9 cellular contexts compared by ENCODE assay signal in genomic region chr1:67687649-67688048, GRCh38. TPM values are rescaled to one million over a fixed set of nuclear protein-coding genes. Genes with fewer than 3 reads are reported as not detected.
DNase-seq lines count a peak whose midpoint lies in the region; ATAC-seq and TF ChIP-seq lines count a peak whose summit lies in the region.
"Had no signal": no experiment of that assay in that cellular context is flagged by ENCODE, and none has a peak within 500 bp of the region (broad histone marks: within the 10 kb centered on the region; RNA-seq: fewer than 3 reads in every experiment).

No MANE protein-coding gene starts in this region.

- no peak overlapping the region for H2AK5ac ChIP-seq in trophoblast cell (ENCODE audit: low read length)

- no peak overlapping the region for H4K12ac ChIP-seq in trophoblast cell (ENCODE audit: low read depth, low read length)

- H3K27ac Mint-ChIP-seq in chondrocyte (ENCODE audit: unreplicated experiment) = peak overlapping the region; percentile 99

- no peak overlapping the region for H2BK12ac ChIP-seq in trophoblast cell (ENCODE audit: low read length)

- H3K9me3 ChIP-seq in trophoblast cell (ENCODE audit: insufficient read depth, low read depth, low read length) = no peaks in the 10 kb centered on the region

- ATAC-seq in GM18505 (IDR thresholded peaks at IDR 0.05; ENCODE audit: unreplicated experiment) = no peak

- H4K91ac ChIP-seq in trophoblast cell (ENCODE audit: low read depth, low read length) = no peak overlapping the region

- H3K14ac ChIP-seq in trophoblast cell (ENCODE audit: low read length) = no peak overlapping the region

- H3K27me3 ChIP-seq in trophoblast cell (ENCODE audit: insufficient read depth, low read length) = no peaks in the 10 kb centered on the region

- peaks cover 44% of the 10 kb centered on the region for H3K4me1 Mint-ChIP-seq in chondrocyte (ENCODE audit: low read depth)

- no peak overlapping the region for H3K18ac ChIP-seq in trophoblast cell (ENCODE audit: low read length)

- H4K8ac ChIP-seq in trophoblast cell (ENCODE audit: low read depth, low read length) = no peak overlapping the region

- H3K36me3 Mint-ChIP-seq in chondrocyte (ENCODE audit: low read depth) = peaks cover 19% of the 10 kb centered on the region

- no peak for TF ChIP-seq CTCF in chondrocyte (IDR thresholded peaks at IDR 0.05)

- H2AFZ ChIP-seq in trophoblast cell (ENCODE audit: insufficient read depth, low read length, poor library complexity) = no peak overlapping the region

- no peak overlapping the region for H2BK120ac ChIP-seq in trophoblast cell (ENCODE audit: insufficient read depth, low read length, poor library complexity)

- peak overlapping the region; percentile 92 for H3K4me3 Mint-ChIP-seq in chondrocyte (ENCODE audit: unreplicated experiment)

- H3K27me3 Mint-ChIP-seq in chondrocyte (ENCODE audit: low read depth) = no peaks in the 10 kb centered on the region

- DNase-seq in GM03348 (ENCODE audit: low spot score) = peak; percentile 50
- peak; percentile 78 for DNase-seq in NCI-H460 (ENCODE audit: extremely low read depth, low read depth)
- no peak for DNase-seq in chondrocyte (ENCODE audit: low spot score)
- peak in 1 of 2 donors; percentile 65 for DNase-seq in trophoblast cell
- no peak for DNase-seq in HuH-7 (ENCODE audit: low spot score)
- no peak for DNase-seq in UCSD-AML1 (lab: John Stamatoyannopoulos, UW; ENCODE audit: unreplicated experiment)
- DNase-seq: activated CD4-positive, CD25-positive, alpha-beta regulatory T cell had no signal

- H2BK5ac ChIP-seq in trophoblast cell (ENCODE audit: low read depth, low read length, poor library complexity) = no peak overlapping the region

- H3K9ac ChIP-seq in trophoblast cell (ENCODE audit: low read length) = no peak overlapping the region

- H3K9me3 Mint-ChIP-seq in chondrocyte (ENCODE audit: low read depth) = no peaks in the 10 kb centered on the region

- no peak overlapping the region for H3K27ac ChIP-seq in trophoblast cell (ENCODE audit: low read depth, low read length)

- TF ChIP-seq POLR2A in GM18505 (IDR thresholded peaks at IDR 0.05; ENCODE audit: borderline replicate concordance, extremely low read depth, insufficient read depth, insufficient read length) = no peak

- peaks cover 18% of the 10 kb centered on the region for H3K79me2 ChIP-seq in trophoblast cell (ENCODE audit: control insufficient read depth, insufficient read depth, low read length, poor library complexity)

- H3K79me1 ChIP-seq in trophoblast cell (ENCODE audit: low read length) = peaks cover 26% of the 10 kb centered on the region

- H3K23ac ChIP-seq in trophoblast cell (ENCODE audit: low read length) = no peak overlapping the region

- H3K4me1 ChIP-seq in trophoblast cell (ENCODE audit: control insufficient read depth in 1 of 2, insufficient read depth in 2 of 2, low read length in 2 of 2) = peaks cover 0 to 7% of the 10 kb centered on the region in 2 experiments

- WGBS in trophoblast cell (ENCODE audit: extremely low coverage, insufficient coverage, insufficient read length) = no CpG with 5 or more reads among the region's 4 CpGs

- no peak overlapping the region for H3K4ac ChIP-seq in trophoblast cell (ENCODE audit: low read depth, low read length)

- peak overlapping the region; percentile 45 for H3K4me2 ChIP-seq in trophoblast cell (ENCODE audit: low read length)

- H3K36me3 ChIP-seq in trophoblast cell (ENCODE audit: control insufficient read depth in 1 of 2, insufficient read depth in 2 of 2, low read length in 2 of 2) = peaks cover 2 to 11% of the 10 kb centered on the region in 2 experiments

- H3K4me3 ChIP-seq in trophoblast cell (ENCODE audit: low read depth, low read length) = no peak overlapping the region
- H3K4me3 ChIP-seq: lung had no signal

RNA-seq across cellular contexts. Expression of gene GADD45A, which starts 2.6 kb away (rescaled TPM):
- 124 and 137 TPM in 2 replicates for total RNA-seq in NCI-H460 (2014; rRNA removed; shearing (Covaris generic))
- polyA plus RNA-seq in NCI-H460 (2014; cell fraction: nucleus; rRNA removed) = 48.2 and 53.2 TPM in 2 replicates
- total RNA-seq in chondrocyte = 49.1 to 92.3 TPM (median 89.4 TPM) in 3 replicates
- polyA plus RNA-seq in trophoblast cell (2013) = 81.0 and 84.6 TPM in 2 replicates

Comparison
In these comparisons a context has a peak if more than half of its experiments do, and no peak if none do; other contexts are left out.
1. DNase-seq: peak in GM03348 (single experiment) and NCI-H460 (single experiment); none in chondrocyte (single experiment), HuH-7 (single experiment) and UCSD-AML1 (single experiment).